2 cellular contexts compared by ENCODE assay signal in the genomic region with DNA sequence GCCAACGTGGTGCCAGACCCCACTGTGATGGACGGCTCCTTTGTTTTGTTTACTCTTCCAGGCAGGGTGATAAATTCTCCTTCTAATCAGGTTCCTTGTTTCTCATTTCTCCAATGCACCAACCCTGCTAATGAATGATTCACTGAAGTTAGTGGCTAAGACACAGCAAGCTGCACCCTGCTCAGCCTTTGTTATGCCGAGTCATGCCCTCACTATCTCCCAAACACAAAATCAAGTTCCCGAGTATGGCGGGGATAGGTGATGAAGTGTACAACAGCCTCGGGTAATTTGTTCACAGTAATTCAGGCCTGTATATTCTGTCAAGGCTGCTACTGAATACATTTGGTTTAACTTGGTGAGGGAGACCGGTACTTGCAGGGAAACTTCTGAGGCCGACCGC.
TF ChIP-seq lines count a peak whose summit lies in the region.

No MANE protein-coding gene starts in this region.

TF ChIP-seq in GM23338, 12 proteins besides CTCF, POLR2A, EP300 and RAD21:
- TF ChIP-seq, protein P1, sequence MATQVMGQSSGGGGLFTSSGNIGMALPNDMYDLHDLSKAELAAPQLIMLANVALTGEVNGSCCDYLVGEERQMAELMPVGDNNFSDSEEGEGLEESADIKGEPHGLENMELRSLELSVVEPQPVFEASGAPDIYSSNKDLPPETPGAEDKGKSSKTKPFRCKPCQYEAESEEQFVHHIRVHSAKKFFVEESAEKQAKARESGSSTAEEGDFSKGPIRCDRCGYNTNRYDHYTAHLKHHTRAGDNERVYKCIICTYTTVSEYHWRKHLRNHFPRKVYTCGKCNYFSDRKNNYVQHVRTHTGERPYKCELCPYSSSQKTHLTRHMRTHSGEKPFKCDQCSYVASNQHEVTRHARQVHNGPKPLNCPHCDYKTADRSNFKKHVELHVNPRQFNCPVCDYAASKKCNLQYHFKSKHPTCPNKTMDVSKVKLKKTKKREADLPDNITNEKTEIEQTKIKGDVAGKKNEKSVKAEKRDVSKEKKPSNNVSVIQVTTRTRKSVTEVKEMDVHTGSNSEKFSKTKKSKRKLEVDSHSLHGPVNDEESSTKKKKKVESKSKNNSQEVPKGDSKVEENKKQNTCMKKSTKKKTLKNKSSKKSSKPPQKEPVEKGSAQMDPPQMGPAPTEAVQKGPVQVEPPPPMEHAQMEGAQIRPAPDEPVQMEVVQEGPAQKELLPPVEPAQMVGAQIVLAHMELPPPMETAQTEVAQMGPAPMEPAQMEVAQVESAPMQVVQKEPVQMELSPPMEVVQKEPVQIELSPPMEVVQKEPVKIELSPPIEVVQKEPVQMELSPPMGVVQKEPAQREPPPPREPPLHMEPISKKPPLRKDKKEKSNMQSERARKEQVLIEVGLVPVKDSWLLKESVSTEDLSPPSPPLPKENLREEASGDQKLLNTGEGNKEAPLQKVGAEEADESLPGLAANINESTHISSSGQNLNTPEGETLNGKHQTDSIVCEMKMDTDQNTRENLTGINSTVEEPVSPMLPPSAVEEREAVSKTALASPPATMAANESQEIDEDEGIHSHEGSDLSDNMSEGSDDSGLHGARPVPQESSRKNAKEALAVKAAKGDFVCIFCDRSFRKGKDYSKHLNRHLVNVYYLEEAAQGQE (IDR thresholded peaks at IDR 0.05; ENCODE audit: unreplicated experiment) = no peak
- TF ChIP-seq ZNF114 (CRISPR knock-in tag; IDR thresholded peaks at IDR 0.05) (no peak), ZNF331 (CRISPR knock-in tag; IDR thresholded peaks at IDR 0.05; ENCODE audit: low read depth) (no peak), JUNB (IDR thresholded peaks at IDR 0.05; ENCODE audit: unreplicated experiment) (no peak), NANOG (IDR thresholded peaks at IDR 0.05; ENCODE audit: borderline replicate concordance) (no peak), STAT1 (IDR thresholded peaks at IDR 0.05; ENCODE audit: unreplicated experiment) (no peak)

TF ChIP-seq in K562, 482 proteins besides CTCF, POLR2A, EP300 and RAD21 (continued from another document):
- TF ChIP-seq, protein P2, sequence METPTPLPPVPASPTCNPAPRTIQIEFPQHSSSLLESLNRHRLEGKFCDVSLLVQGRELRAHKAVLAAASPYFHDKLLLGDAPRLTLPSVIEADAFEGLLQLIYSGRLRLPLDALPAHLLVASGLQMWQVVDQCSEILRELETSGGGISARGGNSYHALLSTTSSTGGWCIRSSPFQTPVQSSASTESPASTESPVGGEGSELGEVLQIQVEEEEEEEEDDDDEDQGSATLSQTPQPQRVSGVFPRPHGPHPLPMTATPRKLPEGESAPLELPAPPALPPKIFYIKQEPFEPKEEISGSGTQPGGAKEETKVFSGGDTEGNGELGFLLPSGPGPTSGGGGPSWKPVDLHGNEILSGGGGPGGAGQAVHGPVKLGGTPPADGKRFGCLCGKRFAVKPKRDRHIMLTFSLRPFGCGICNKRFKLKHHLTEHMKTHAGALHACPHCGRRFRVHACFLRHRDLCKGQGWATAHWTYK (CRISPR knock-in tag; IDR thresholded peaks at IDR 0.05) = no peak
- TF ChIP-seq ZNF311 (CRISPR knock-in tag; IDR thresholded peaks at IDR 0.05) = no peak
- TF ChIP-seq ARHGAP35 (IDR thresholded peaks at IDR 0.05; ENCODE audit: partially characterized antibody) = no peak
- TF ChIP-seq ZNF507 (tag; conservative IDR thresholded peaks at IDR 0.05) = no peak
- TF ChIP-seq, protein P3, sequence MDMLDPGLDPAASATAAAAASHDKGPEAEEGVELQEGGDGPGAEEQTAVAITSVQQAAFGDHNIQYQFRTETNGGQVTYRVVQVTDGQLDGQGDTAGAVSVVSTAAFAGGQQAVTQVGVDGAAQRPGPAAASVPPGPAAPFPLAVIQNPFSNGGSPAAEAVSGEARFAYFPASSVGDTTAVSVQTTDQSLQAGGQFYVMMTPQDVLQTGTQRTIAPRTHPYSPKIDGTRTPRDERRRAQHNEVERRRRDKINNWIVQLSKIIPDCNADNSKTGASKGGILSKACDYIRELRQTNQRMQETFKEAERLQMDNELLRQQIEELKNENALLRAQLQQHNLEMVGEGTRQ (CRISPR knock-in tag; IDR thresholded peaks at IDR 0.05) = no peak
- TF ChIP-seq, protein P4, sequence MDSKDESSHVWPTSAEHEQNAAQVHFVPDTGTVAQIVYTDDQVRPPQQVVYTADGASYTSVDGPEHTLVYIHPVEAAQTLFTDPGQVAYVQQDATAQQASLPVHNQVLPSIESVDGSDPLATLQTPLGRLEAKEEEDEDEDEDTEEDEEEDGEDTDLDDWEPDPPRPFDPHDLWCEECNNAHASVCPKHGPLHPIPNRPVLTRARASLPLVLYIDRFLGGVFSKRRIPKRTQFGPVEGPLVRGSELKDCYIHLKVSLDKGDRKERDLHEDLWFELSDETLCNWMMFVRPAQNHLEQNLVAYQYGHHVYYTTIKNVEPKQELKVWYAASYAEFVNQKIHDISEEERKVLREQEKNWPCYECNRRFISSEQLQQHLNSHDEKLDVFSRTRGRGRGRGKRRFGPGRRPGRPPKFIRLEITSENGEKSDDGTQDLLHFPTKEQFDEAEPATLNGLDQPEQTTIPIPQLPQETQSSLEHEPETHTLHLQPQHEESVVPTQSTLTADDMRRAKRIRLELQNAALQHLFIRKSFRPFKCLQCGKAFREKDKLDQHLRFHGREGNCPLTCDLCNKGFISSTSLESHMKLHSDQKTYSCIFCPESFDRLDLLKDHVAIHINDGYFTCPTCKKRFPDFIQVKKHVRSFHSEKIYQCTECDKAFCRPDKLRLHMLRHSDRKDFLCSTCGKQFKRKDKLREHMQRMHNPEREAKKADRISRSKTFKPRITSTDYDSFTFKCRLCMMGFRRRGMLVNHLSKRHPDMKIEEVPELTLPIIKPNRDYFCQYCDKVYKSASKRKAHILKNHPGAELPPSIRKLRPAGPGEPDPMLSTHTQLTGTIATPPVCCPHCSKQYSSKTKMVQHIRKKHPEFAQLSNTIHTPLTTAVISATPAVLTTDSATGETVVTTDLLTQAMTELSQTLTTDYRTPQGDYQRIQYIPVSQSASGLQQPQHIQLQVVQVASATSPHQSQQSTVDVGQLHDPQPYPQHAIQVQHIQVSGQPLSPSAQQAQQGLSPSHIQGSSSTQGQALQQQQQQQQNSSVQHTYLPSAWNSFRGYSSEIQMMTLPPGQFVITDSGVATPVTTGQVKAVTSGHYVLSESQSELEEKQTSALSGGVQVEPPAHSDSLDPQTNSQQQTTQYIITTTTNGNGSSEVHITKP (IDR thresholded peaks at IDR 0.05; ENCODE audit: partially characterized antibody) = no peak
- TF ChIP-seq ZNF707 (CRISPR knock-in tag; conservative IDR thresholded peaks at IDR 0.05) = no peak
- peak; percentile 52; the same call in 1 of the 2 replicates for TF ChIP-seq MAFK (IDR thresholded peaks at IDR 0.05; ENCODE audit: low read length)
- TF ChIP-seq XRCC3 (IDR thresholded peaks at IDR 0.05) = no peak
- no peak for TF ChIP-seq LARP7 (IDR thresholded peaks at IDR 0.05)
- TF ChIP-seq FOSL1 (tag; conservative IDR thresholded peaks at IDR 0.05) = peak; percentile 17; the same call in 1 of the 2 replicates
- TF ChIP-seq, protein P5, sequence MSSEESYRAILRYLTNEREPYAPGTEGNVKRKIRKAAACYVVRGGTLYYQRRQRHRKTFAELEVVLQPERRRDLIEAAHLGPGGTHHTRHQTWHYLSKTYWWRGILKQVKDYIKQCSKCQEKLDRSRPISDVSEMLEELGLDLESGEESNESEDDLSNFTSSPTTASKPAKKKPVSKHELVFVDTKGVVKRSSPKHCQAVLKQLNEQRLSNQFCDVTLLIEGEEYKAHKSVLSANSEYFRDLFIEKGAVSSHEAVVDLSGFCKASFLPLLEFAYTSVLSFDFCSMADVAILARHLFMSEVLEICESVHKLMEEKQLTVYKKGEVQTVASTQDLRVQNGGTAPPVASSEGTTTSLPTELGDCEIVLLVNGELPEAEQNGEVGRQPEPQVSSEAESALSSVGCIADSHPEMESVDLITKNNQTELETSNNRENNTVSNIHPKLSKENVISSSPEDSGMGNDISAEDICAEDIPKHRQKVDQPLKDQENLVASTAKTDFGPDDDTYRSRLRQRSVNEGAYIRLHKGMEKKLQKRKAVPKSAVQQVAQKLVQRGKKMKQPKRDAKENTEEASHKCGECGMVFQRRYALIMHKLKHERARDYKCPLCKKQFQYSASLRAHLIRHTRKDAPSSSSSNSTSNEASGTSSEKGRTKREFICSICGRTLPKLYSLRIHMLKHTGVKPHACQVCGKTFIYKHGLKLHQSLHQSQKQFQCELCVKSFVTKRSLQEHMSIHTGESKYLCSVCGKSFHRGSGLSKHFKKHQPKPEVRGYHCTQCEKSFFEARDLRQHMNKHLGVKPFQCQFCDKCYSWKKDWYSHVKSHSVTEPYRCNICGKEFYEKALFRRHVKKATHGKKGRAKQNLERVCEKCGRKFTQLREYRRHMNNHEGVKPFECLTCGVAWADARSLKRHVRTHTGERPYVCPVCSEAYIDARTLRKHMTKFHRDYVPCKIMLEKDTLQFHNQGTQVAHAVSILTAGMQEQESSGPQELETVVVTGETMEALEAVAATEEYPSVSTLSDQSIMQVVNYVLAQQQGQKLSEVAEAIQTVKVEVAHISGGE (CRISPR knock-in tag; IDR thresholded peaks at IDR 0.05) = no peak
- TF ChIP-seq, protein P6, sequence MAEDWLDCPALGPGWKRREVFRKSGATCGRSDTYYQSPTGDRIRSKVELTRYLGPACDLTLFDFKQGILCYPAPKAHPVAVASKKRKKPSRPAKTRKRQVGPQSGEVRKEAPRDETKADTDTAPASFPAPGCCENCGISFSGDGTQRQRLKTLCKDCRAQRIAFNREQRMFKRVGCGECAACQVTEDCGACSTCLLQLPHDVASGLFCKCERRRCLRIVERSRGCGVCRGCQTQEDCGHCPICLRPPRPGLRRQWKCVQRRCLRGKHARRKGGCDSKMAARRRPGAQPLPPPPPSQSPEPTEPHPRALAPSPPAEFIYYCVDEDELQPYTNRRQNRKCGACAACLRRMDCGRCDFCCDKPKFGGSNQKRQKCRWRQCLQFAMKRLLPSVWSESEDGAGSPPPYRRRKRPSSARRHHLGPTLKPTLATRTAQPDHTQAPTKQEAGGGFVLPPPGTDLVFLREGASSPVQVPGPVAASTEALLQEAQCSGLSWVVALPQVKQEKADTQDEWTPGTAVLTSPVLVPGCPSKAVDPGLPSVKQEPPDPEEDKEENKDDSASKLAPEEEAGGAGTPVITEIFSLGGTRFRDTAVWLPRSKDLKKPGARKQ (CRISPR knock-in tag; IDR thresholded peaks at IDR 0.05) = no peak
- TF ChIP-seq, protein P7, sequence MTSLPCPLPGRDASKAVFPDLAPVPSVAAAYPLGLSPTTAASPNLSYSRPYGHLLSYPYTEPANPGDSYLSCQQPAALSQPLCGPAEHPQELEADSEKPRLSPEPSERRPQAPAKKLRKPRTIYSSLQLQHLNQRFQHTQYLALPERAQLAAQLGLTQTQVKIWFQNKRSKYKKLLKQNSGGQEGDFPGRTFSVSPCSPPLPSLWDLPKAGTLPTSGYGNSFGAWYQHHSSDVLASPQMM (CRISPR knock-in tag; IDR thresholded peaks at IDR 0.05) = no peak
- no peak for TF ChIP-seq NBN (IDR thresholded peaks at IDR 0.05; ENCODE audit: low read depth)
- peak; percentile 79 for TF ChIP-seq NFE2 (IDR thresholded peaks at IDR 0.05; ENCODE audit: low read depth)
- no peak for TF ChIP-seq DIDO1 (tag; IDR thresholded peaks at IDR 0.05; ENCODE audit: low read depth)
- no peak for TF ChIP-seq KAT8 (IDR thresholded peaks at IDR 0.05; ENCODE audit: low read depth)
- TF ChIP-seq PYGO2 (tag; IDR thresholded peaks at IDR 0.05) = no peak
- TF ChIP-seq C11orf30 (IDR thresholded peaks at IDR 0.05; ENCODE audit: low read depth) = peak; percentile 63
- no peak for TF ChIP-seq ZSCAN29 (IDR thresholded peaks at IDR 0.05)
- no peak for TF ChIP-seq SP2 (IDR thresholded peaks at IDR 0.05; ENCODE audit: extremely low read depth, low read depth, low read length, poor library complexity, severe bottlenecking)
- TF ChIP-seq ETV1 (tag; conservative IDR thresholded peaks at IDR 0.05; ENCODE audit: low read depth) = no peak
- peak; percentile 58; the same call in 1 of the 2 replicates for TF ChIP-seq MAFF (IDR thresholded peaks at IDR 0.05; ENCODE audit: low read length)
- no peak for TF ChIP-seq RBM17 (IDR thresholded peaks at IDR 0.05; ENCODE audit: borderline replicate concordance, low read depth, low read length)
- no peak for TF ChIP-seq SMAD1 (IDR thresholded peaks at IDR 0.05; ENCODE audit: low read depth, low read length, partially characterized antibody)
- TF ChIP-seq NFIX (CRISPR knock-in tag; IDR thresholded peaks at IDR 0.05; ENCODE audit: low read depth) = no peak
- no peak for TF ChIP-seq NR2C2 (CRISPR knock-in tag; IDR thresholded peaks at IDR 0.05)
- no peak for TF ChIP-seq NR2C2 (tag; IDR thresholded peaks at IDR 0.05)
- TF ChIP-seq STAT5B (CRISPR knock-in tag; IDR thresholded peaks at IDR 0.05) = no peak
- peak; percentile 62; the same call in 1 of the 2 replicates for TF ChIP-seq NFE2L1 (tag; IDR thresholded peaks at IDR 0.05; ENCODE audit: borderline replicate concordance, low read depth)
- TF ChIP-seq ZNF586 (CRISPR knock-in tag; conservative IDR thresholded peaks at IDR 0.05) = no peak
- no peak for TF ChIP-seq PTRF (tag; IDR thresholded peaks at IDR 0.05)
- no peak for TF ChIP-seq MXI1 (IDR thresholded peaks at IDR 0.05; ENCODE audit: low read depth, low read length)
- TF ChIP-seq PCBP2 (IDR thresholded peaks at IDR 0.05; ENCODE audit: low read depth, low read length, poor library complexity, severe bottlenecking) = no peak
- peak; percentile 49 for TF ChIP-seq ZNF316 (IDR thresholded peaks at IDR 0.05)
- TF ChIP-seq, protein P8, sequence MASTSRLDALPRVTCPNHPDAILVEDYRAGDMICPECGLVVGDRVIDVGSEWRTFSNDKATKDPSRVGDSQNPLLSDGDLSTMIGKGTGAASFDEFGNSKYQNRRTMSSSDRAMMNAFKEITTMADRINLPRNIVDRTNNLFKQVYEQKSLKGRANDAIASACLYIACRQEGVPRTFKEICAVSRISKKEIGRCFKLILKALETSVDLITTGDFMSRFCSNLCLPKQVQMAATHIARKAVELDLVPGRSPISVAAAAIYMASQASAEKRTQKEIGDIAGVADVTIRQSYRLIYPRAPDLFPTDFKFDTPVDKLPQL (IDR thresholded peaks at IDR 0.05; ENCODE audit: extremely low read depth, insufficient read length) = no peak
- TF ChIP-seq RBM14 (IDR thresholded peaks at IDR 0.05; ENCODE audit: borderline replicate concordance, insufficient read depth, low read depth, low read length) = no peak
TF ChIP-seq in K562: peak in this region for 9.
